ENCODE assay signal across 1 cellular context in genomic region chr13:38824342-38824741, GRCh38.
TF ChIP-seq lines count a peak whose summit lies in the region.

No MANE protein-coding gene starts in this region.

TF ChIP-seq in GM12878, 131 proteins besides CTCF, POLR2A, EP300 and RAD21 (continued from another document):
- TF ChIP-seq NR2C2 (IDR thresholded peaks at IDR 0.05; ENCODE audit: borderline replicate concordance, control insufficient read depth, insufficient read length, low read depth) (no peak), SPI1 (IDR thresholded peaks at IDR 0.05; ENCODE audit: borderline replicate concordance, insufficient read depth, low read depth, low read length) (no peak), RUNX3 (IDR thresholded peaks at IDR 0.05; ENCODE audit: low read length) (peak; percentile 52; the same call in 1 of the 2 replicates), SMARCA5 (IDR thresholded peaks at IDR 0.05) (no peak), RB1 (IDR thresholded peaks at IDR 0.05; ENCODE audit: borderline replicate concordance) (no peak), ZNF592 (IDR thresholded peaks at IDR 0.05) (no peak), MEF2A (IDR thresholded peaks at IDR 0.05; ENCODE audit: insufficient read depth, low read depth, low read length) (no peak), DPF2 (IDR thresholded peaks at IDR 0.05) (peak; percentile 35), ESRRA (IDR thresholded peaks at IDR 0.05; ENCODE audit: low read length) (no peak), FOXM1 (IDR thresholded peaks at IDR 0.05; ENCODE audit: low read depth, low read length) (0 out of 2 replicates have a peak, but pooled peaks have one; percentile 23), ZSCAN29 (IDR thresholded peaks at IDR 0.05) (no peak), IKZF2 (IDR thresholded peaks at IDR 0.05) (peak; percentile 40 to 59; a peak in 3 of 4 replicates), NRF1 (conservative IDR thresholded peaks at IDR 0.05; ENCODE audit: low read depth, low read length) (no peak), KAT2A (conservative IDR thresholded peaks at IDR 0.05; ENCODE audit: control insufficient read depth, low read depth, low read length) (no peak), TARDBP (IDR thresholded peaks at IDR 0.05; ENCODE audit: borderline replicate concordance) (no peak), E2F4 (IDR thresholded peaks at IDR 0.05; ENCODE audit: low read depth, low read length) (no peak), NFIC (IDR thresholded peaks at IDR 0.05; ENCODE audit: low read depth, low read length) (0 out of 2 replicates have a peak, but pooled peaks have one; percentile 28), GABPA (IDR thresholded peaks at IDR 0.05; ENCODE audit: low read depth) (no peak), HCFC1 (IDR thresholded peaks at IDR 0.05; ENCODE audit: low read length) (no peak), E4F1 (IDR thresholded peaks at IDR 0.05; ENCODE audit: borderline replicate concordance, partially characterized antibody) (no peak), NFXL1 (IDR thresholded peaks at IDR 0.05; ENCODE audit: borderline replicate concordance) (no peak), IRF4 (IDR thresholded peaks at IDR 0.05; ENCODE audit: low read depth, low read length) (no peak), SMAD5 (IDR thresholded peaks at IDR 0.05; ENCODE audit: low read depth) (no peak), SREBF1 (IDR thresholded peaks at IDR 0.05; ENCODE audit: low read length) (no peak), E2F8 (IDR thresholded peaks at IDR 0.05; ENCODE audit: low read depth, partially characterized antibody) (no peak)
- TF ChIP-seq, protein P1, sequence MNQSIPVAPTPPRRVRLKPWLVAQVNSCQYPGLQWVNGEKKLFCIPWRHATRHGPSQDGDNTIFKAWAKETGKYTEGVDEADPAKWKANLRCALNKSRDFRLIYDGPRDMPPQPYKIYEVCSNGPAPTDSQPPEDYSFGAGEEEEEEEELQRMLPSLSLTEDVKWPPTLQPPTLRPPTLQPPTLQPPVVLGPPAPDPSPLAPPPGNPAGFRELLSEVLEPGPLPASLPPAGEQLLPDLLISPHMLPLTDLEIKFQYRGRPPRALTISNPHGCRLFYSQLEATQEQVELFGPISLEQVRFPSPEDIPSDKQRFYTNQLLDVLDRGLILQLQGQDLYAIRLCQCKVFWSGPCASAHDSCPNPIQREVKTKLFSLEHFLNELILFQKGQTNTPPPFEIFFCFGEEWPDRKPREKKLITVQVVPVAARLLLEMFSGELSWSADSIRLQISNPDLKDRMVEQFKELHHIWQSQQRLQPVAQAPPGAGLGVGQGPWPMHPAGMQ (IDR thresholded peaks at IDR 0.05; ENCODE audit: borderline replicate concordance), result no peak
